ENCODE assay signal across 8 cellular contexts in the genomic region with DNA sequence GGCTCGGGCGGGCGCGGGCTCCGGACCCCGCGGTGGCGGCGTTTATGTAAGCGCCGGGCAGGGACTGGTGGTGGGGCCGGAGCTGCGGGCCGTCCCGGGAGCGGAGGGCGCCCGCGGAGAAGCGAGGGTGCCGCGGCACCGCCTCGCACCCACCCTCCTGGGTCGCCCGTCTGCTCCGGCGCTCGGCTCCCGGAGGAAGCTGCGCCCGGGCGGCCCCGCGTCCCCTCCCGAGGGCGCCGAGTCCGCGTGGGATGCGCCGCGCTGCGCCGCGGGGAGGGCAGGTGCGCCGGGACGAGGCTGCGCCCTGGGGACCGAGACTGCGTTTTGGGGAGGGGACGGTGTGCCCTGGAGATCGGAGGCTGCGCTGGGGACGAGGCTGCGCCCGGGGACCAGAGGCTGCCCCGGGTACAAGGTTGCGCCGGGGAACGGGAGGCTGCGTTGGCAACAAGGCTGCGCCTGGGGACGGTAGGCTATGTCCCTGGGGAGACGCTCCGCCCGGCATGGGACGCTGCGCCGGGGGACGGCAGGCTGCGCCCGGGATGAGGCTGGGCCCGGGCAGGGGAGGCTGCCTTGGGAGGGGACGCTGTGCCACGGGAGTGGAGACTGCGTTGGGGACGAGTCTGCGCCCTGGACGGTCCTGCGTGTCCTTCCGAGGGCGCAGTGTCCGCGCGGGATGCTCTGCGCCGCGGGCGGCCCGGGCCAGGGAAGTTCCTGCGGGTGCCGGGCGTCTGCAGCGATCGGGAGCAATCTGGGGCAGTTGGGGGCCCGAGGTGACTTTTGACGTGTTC. TPM values are rescaled to one million over a fixed set of nuclear protein-coding genes. Genes with fewer than 3 reads are reported as not detected.
A peak's percentile ranks its signal among the peaks of the same experiment; 100 is the strongest.
DNase-seq lines count a peak whose midpoint lies in the region; ATAC-seq and TF ChIP-seq lines count a peak whose summit lies in the region.

No MANE protein-coding gene starts in this region.

- peaks cover 0 to 8% (median 0%) of the 10 kb centered on the region in 4 donors for H3K27me3 ChIP-seq in esophagus squamous epithelium

- no peaks in the 10 kb centered on the region for H3K36me3 ChIP-seq in esophagus squamous epithelium

- ATAC-seq in natural killer cell (no peak), GM21528 (IDR thresholded peaks at IDR 0.05; ENCODE audit: low FRiP score, unreplicated experiment) (no peak)

- H3K9me3 Mint-ChIP-seq in activated CD4-positive, alpha-beta memory T cell treated with anti-CD3 and anti-CD28 coated beads, Interleukin-2, amount 10 ng/mL, durations not matched to agents 7 days and 5 days, result no peaks in the 10 kb centered on the region
- H3K9me3 Mint-ChIP-seq in natural killer cell, result no peaks in the 10 kb centered on the region

- 0 to 2% methylated on average over 4 to 21 of the region's 99 CpGs for WGBS in esophagus squamous epithelium, 2 donors

- no peaks in the 10 kb centered on the region for H3K27me3 Mint-ChIP-seq in activated CD4-positive, alpha-beta memory T cell treated with anti-CD3 and anti-CD28 coated beads, Interleukin-2, amount 10 ng/mL, durations not matched to agents 7 days and 5 days
- peaks cover 5 to 6% of the 10 kb centered on the region in 2 donors for H3K27me3 Mint-ChIP-seq in natural killer cell (ENCODE audit: low read depth in 2 of 2)

- DNase-seq in NCI-H1417 (lab: John Stamatoyannopoulos, UW) (peak in 2 of 3 experiments; percentile 68 to 82), NCI-H1417 treated with DMSO at 0.1 percent for 48 hours (lab: John Stamatoyannopoulos, UW) (no peak), HuH-7 (ENCODE audit: low spot score) (peak; percentile 35), esophagus squamous epithelium (lab: John Stamatoyannopoulos, UW) (no peak), natural killer cell (no peak), middle frontal gyrus (ENCODE audit: extremely low spot score, low spot score) (no peak)
- DNase-seq in activated CD4-positive, alpha-beta memory T cell treated with anti-CD3 and anti-CD28 coated beads, Interleukin-2, amount 10 ng/mL, durations not matched to agents 7 days and 5 days, result peak; percentile 37

- H3K36me3 Mint-ChIP-seq in activated CD4-positive, alpha-beta memory T cell treated with anti-CD3 and anti-CD28 coated beads, Interleukin-2, amount 10 ng/mL, durations not matched to agents 7 days and 5 days (ENCODE audit: low read depth), result peaks cover 8% of the 10 kb centered on the region
- no peaks in the 10 kb centered on the region for H3K36me3 Mint-ChIP-seq in natural killer cell

- CTCF ChIA-PET in activated CD4-positive, alpha-beta memory T cell treated with anti-CD3 and anti-CD28 coated beads, Interleukin-2, amount 10 ng/mL, durations not matched to agents 7 days and 5 days (lab: Charles Lee), result interaction anchor here (1.7 to 5.6 kb wide), 5 partner anchors 51 to 125 kb away, joined by 3 to 45 read pairs (median 11); no protein-coding TSS in a partner anchor

- POLR2A ChIA-PET in activated CD4-positive, alpha-beta memory T cell treated with anti-CD3 and anti-CD28 coated beads, Interleukin-2, amount 10 ng/mL, durations not matched to agents 7 days and 5 days (lab: Charles Lee), result interaction anchor here (0.8 to 2.1 kb wide), 6 partner anchors 9 to 274 kb away, joined by 3 to 12 read pairs (median 4); partner anchors contain the start of gene PTTG1IP

- TF ChIP-seq POLR2A in esophagus squamous epithelium (IDR thresholded peaks at IDR 0.05), result no peak

- H3K4me1 ChIP-seq in esophagus squamous epithelium, result peaks cover 9 to 51% (median 17%) of the 10 kb centered on the region in 3 donors

- no peak for TF ChIP-seq CTCF in esophagus squamous epithelium (IDR thresholded peaks at IDR 0.05)
- no peak for TF ChIP-seq CTCF in natural killer cell (IDR thresholded peaks at IDR 0.05)

- H3K27ac ChIP-seq in esophagus squamous epithelium, result peak overlapping the region; percentile 48 to 95 (median 84)

- H3K9me3 ChIP-seq in esophagus squamous epithelium, result no peaks in the 10 kb centered on the region

- peak overlapping the region; percentile 62 to 97 (median 86) for H3K4me3 ChIP-seq in esophagus squamous epithelium

- peak overlapping the region; percentile 85 for H3K4me3 Mint-ChIP-seq in activated CD4-positive, alpha-beta memory T cell treated with anti-CD3 and anti-CD28 coated beads, Interleukin-2, amount 10 ng/mL, durations not matched to agents 7 days and 5 days
- peak overlapping the region; percentile 84 for H3K4me3 Mint-ChIP-seq in natural killer cell

- intact Hi-C loops in esophagus squamous epithelium (cut with DNase I), result no loop called here
- intact Hi-C loops in natural killer cell (cut with micrococcal nuclease), result loop anchor here (5.0 kb wide), 1 partner anchor 148 kb away; no protein-coding TSS in a partner anchor

- H3K27ac Mint-ChIP-seq in activated CD4-positive, alpha-beta memory T cell treated with anti-CD3 and anti-CD28 coated beads, Interleukin-2, amount 10 ng/mL, durations not matched to agents 7 days and 5 days, result peak overlapping the region; percentile 60
- peak overlapping the region in 1 of 2 donors; percentile 45 for H3K27ac Mint-ChIP-seq in natural killer cell

- H3K4me1 Mint-ChIP-seq in activated CD4-positive, alpha-beta memory T cell treated with anti-CD3 and anti-CD28 coated beads, Interleukin-2, amount 10 ng/mL, durations not matched to agents 7 days and 5 days, result peaks cover 49% of the 10 kb centered on the region
- H3K4me1 Mint-ChIP-seq in natural killer cell, result peaks cover 42 to 51% of the 10 kb centered on the region in 2 donors

RNA-seq across cellular contexts. Expression of gene ADARB1, which starts 0.6 kb away (rescaled TPM):
- 10 to 100 TPM; 59.1 to 59.6 TPM for total RNA-seq in activated CD4-positive, alpha-beta memory T cell treated with anti-CD3 and anti-CD28 coated beads, Interleukin-2, amount 10 ng/mL, durations not matched to agents 7 days and 5 days
- total RNA-seq in esophagus squamous epithelium (10 to 100 TPM in 1 of 4 donors, 1 to 10 TPM in 3; 3.4 to 15.6 (median 5.7) TPM), natural killer cell (10 to 100 TPM; 20.7 to 28.0 (median 26.6) TPM)

Comparison
In these comparisons a context has a peak if more than half of its experiments do, and no peak if none do; other contexts are left out.
1. DNase-seq: peak in NCI-H1417 (2 of 3), HuH-7 (single experiment) and activated CD4-positive, alpha-beta memory T cell treated with anti-CD3 and anti-CD28 coated beads, Interleukin-2, amount 10 ng/mL, durations not matched to agents 7 days and 5 days (single experiment); none in NCI-H1417 treated with DMSO at 0.1 percent for 48 hours (single experiment), esophagus squamous epithelium (single experiment), natural killer cell (single experiment) and middle frontal gyrus (single experiment).